9 cellular contexts compared by ENCODE assay signal in genomic region chr12:95608252-95609033, GRCh38. TPM values are rescaled to one million over a fixed set of nuclear protein-coding genes. Genes with fewer than 3 reads are reported as not detected.
A peak's percentile ranks its signal among the peaks of the same experiment; 100 is the strongest.
DNase-seq lines count a peak whose midpoint lies in the region; ATAC-seq and TF ChIP-seq lines count a peak whose summit lies in the region.
"Had no signal": no experiment of that assay in that cellular context is flagged by ENCODE, and none has a peak within 500 bp of the region (broad histone marks: within the 10 kb centered on the region; RNA-seq: fewer than 3 reads in every experiment).

No MANE protein-coding gene starts in this region.

- DNase-seq in amniotic epithelial cell (ENCODE audit: low read depth) (peak; percentile 88), left ventricle myocardium inferior (peak; percentile 64), spleen (no peak), SIG-M5 treated with dmso at 0.1 percent for 504 hours (lab: John Stamatoyannopoulos, UW; ENCODE audit: unreplicated experiment) (no peak), retina (no peak), GM13976 (ENCODE audit: low spot score) (no peak)
- DNase-seq in stimulated activated effector memory CD8-positive, alpha-beta T cell treated with anti-CD3 and anti-CD28 coated beads, Interleukin-12 subunit alpha, Interleukin-12 subunit beta, amount 100 ng/mL, for 72 hours (ENCODE audit: low spot score in 2 of 2): no peak

- H3K4me1 Mint-ChIP-seq in stimulated activated effector memory CD8-positive, alpha-beta T cell treated with anti-CD3 and anti-CD28 coated beads, Interleukin-12 subunit alpha, Interleukin-12 subunit beta, amount 100 ng/mL, for 72 hours: no peaks in the 10 kb centered on the region
- H3K4me1 Mint-ChIP-seq: activated naive CD4-positive, alpha-beta T cell treated with anti-CD3 and anti-CD28 coated beads, Interleukin-2, amount 50 U/mL, for 24 hours had no signal

- H3K27ac ChIP-seq in HUES48 (ENCODE audit: low read depth, low read length): peak overlapping the region; percentile 84
- peak overlapping the region; percentile 82 for H3K27ac ChIP-seq in left ventricle myocardium inferior (replicated peaks)
- H3K27ac ChIP-seq in spleen: peak overlapping the region in 7 of 8 donors; percentile 19 to 68 (median 49)

- in situ Hi-C loops in GM13976 (cut with MboI; ENCODE audit: low sequenced_read_pairs, unreplicated experiment): no loop called here

- H3K36me3 ChIP-seq in HUES48 (ENCODE audit: control insufficient read depth, insufficient read depth, low read length): no peaks in the 10 kb centered on the region
- no peaks in the 10 kb centered on the region for H3K36me3 ChIP-seq in left ventricle myocardium inferior
- H3K36me3 ChIP-seq in spleen: no peaks in the 10 kb centered on the region

- no peak overlapping the region; the same call in 1 of the 2 replicates for H3K4me3 ChIP-seq in HUES48 (ENCODE audit: low read depth, low read length)
- no peak overlapping the region for H3K4me3 ChIP-seq in left ventricle myocardium inferior
- H3K4me3 ChIP-seq in spleen: no peak overlapping the region

- H3K9me3 Mint-ChIP-seq in stimulated activated effector memory CD8-positive, alpha-beta T cell treated with anti-CD3 and anti-CD28 coated beads, Interleukin-12 subunit alpha, Interleukin-12 subunit beta, amount 100 ng/mL, for 72 hours: no peaks in the 10 kb centered on the region
- H3K9me3 Mint-ChIP-seq: activated naive CD4-positive, alpha-beta T cell treated with anti-CD3 and anti-CD28 coated beads, Interleukin-2, amount 50 U/mL, for 24 hours had no signal

- H3K36me3 Mint-ChIP-seq in stimulated activated effector memory CD8-positive, alpha-beta T cell treated with anti-CD3 and anti-CD28 coated beads, Interleukin-12 subunit alpha, Interleukin-12 subunit beta, amount 100 ng/mL, for 72 hours: peaks cover 6% of the 10 kb centered on the region
- H3K36me3 Mint-ChIP-seq: activated naive CD4-positive, alpha-beta T cell treated with anti-CD3 and anti-CD28 coated beads, Interleukin-2, amount 50 U/mL, for 24 hours had no signal

- H3K9ac ChIP-seq in HUES48 (ENCODE audit: low read depth, low read length): no peak overlapping the region

- H3K27me3 ChIP-seq in HUES48 (ENCODE audit: control insufficient read depth, insufficient read depth, low read length): no peaks in the 10 kb centered on the region
- no peaks in the 10 kb centered on the region for H3K27me3 ChIP-seq in left ventricle myocardium inferior (ENCODE audit: low read depth)
- H3K27me3 ChIP-seq in spleen (replicated peaks in 1 of 7): no peaks in the 10 kb centered on the region

- WGBS in spleen, 5 donors: 54 to 76% (median 58%) methylated on average over 13 of the region's 13 CpGs

- peaks cover 40% of the 10 kb centered on the region for H3K4me1 ChIP-seq in HUES48 (ENCODE audit: control insufficient read depth, insufficient read depth, low read length)
- H3K4me1 ChIP-seq in left ventricle myocardium inferior: peaks cover 51% of the 10 kb centered on the region
- H3K4me1 ChIP-seq in spleen: no peaks in the 10 kb centered on the region

- H3K27ac Mint-ChIP-seq in stimulated activated effector memory CD8-positive, alpha-beta T cell treated with anti-CD3 and anti-CD28 coated beads, Interleukin-12 subunit alpha, Interleukin-12 subunit beta, amount 100 ng/mL, for 72 hours: no peak overlapping the region
- H3K27ac Mint-ChIP-seq: activated naive CD4-positive, alpha-beta T cell treated with anti-CD3 and anti-CD28 coated beads, Interleukin-2, amount 50 U/mL, for 24 hours had no signal

- H3K9me3 ChIP-seq in HUES48 (ENCODE audit: control insufficient read depth, insufficient read depth, low read length) (no peaks in the 10 kb centered on the region), left ventricle myocardium inferior (replicated peaks) (no peaks in the 10 kb centered on the region), spleen (no peaks in the 10 kb centered on the region)

- ATAC-seq in stimulated activated effector memory CD8-positive, alpha-beta T cell treated with anti-CD3 and anti-CD28 coated beads, Interleukin-12 subunit alpha, Interleukin-12 subunit beta, amount 100 ng/mL, for 72 hours: no peak

- no peak for TF ChIP-seq CTCF in left ventricle myocardium inferior (IDR thresholded peaks at IDR 0.05; ENCODE audit: borderline replicate concordance)
- TF ChIP-seq CTCF in spleen (IDR thresholded peaks at IDR 0.05 in 8 of 11, conservative IDR thresholded peaks at IDR 0.05 in 3 of 11): no peak
- no peak for TF ChIP-seq CTCF in GM13976 (IDR thresholded peaks at IDR 0.05; ENCODE audit: borderline replicate concordance, control extremely low read depth, extremely low read depth, insufficient read depth, missing control alignments)

- no peak for TF ChIP-seq POLR2A in spleen (IDR thresholded peaks at IDR 0.05)

- intact Hi-C loops in left ventricle myocardium inferior (cut with micrococcal nuclease): no loop called here
- intact Hi-C loops in spleen (cut with DNase I; ENCODE audit: low total_unique reads): no loop called here

- no peak overlapping the region for H3K4me3 Mint-ChIP-seq in stimulated activated effector memory CD8-positive, alpha-beta T cell treated with anti-CD3 and anti-CD28 coated beads, Interleukin-12 subunit alpha, Interleukin-12 subunit beta, amount 100 ng/mL, for 72 hours
- H3K4me3 Mint-ChIP-seq: activated naive CD4-positive, alpha-beta T cell treated with anti-CD3 and anti-CD28 coated beads, Interleukin-2, amount 50 U/mL, for 24 hours had no signal

RNA-seq across cellular contexts. Expression of gene USP44, which starts 57.2 kb away (rescaled TPM):
- total RNA-seq in left ventricle myocardium inferior: 0.80 TPM
- 1 to 10 TPM; 2.2 to 7.2 (median 3.6) TPM for total RNA-seq in spleen
- 1 to 10 TPM in 2 of 3 donors, under 1 TPM in 1; 0.88 to 1.8 (median 1.4) TPM for polyA plus RNA-seq in spleen

Comparison
In these comparisons a context has a peak if more than half of its experiments do, and no peak if none do; other contexts are left out.
1. DNase-seq: peak in amniotic epithelial cell (single experiment) and left ventricle myocardium inferior (single experiment); none in spleen (single experiment), stimulated activated effector memory CD8-positive, alpha-beta T cell treated with anti-CD3 and anti-CD28 coated beads, Interleukin-12 subunit alpha, Interleukin-12 subunit beta, amount 100 ng/mL, for 72 hours (0 of 2), SIG-M5 treated with dmso at 0.1 percent for 504 hours (single experiment), retina (single experiment) and GM13976 (single experiment).
2. Peak in every context shown above with its lines, with median percentiles within 50 percentile points of each other: H3K27ac ChIP-seq.